Comparison of ENCODE assay signal across 1 cellular context in genomic region chr17:7259555-7259889, GRCh38.
TF ChIP-seq lines count a peak whose summit lies in the region.

No MANE protein-coding gene starts in this region.

TF ChIP-seq in H1, 55 proteins besides CTCF, POLR2A, EP300 and RAD21:
- TF ChIP-seq POLR2AphosphoS5 (IDR thresholded peaks at IDR 0.05; ENCODE audit: low read depth, low read length) (0 out of 2 replicates have a peak, but pooled peaks have one; percentile 13), TEAD4 (IDR thresholded peaks at IDR 0.05; ENCODE audit: low read depth, low read length) (no peak)
